28 cellular contexts compared by ENCODE assay signal in the genomic region with DNA sequence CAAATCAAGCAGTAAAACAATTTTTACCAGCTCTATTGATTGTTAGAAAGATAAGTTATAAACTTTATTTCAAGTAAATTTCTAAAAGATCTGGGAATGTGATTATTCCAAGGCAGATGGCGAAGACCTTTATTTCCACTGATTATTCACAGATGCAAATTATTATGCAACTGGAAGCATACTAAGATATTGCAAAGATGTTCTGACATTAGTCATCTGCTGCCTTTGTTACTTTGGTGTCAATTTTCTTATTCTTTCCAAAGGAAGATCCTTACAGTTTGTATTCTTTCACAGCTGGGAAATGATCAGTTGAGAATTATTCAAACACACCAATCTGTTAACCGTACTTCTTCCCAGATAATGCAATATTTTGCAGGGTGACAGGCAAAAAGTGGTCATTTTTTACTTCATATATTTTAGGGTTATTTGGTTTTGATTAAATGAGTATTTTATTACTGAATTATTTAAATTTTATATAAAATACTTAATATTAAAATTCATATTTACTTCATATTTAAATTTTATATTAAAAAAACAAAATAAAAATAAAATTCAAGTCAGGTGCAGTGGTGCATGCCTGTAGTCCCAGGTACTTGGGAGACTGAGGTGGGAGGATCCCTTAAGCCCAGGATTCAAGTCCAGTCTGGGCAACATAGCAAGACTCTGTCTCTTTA.
A peak's percentile ranks its signal among the peaks of the same experiment; 100 is the strongest.
DNase-seq lines count a peak whose midpoint lies in the region; TF ChIP-seq lines count a peak whose summit lies in the region.
"Had no signal": no experiment of that assay in that cellular context is flagged by ENCODE, and none has a peak within 500 bp of the region (broad histone marks: within the 10 kb centered on the region; RNA-seq: fewer than 3 reads in every experiment).

No MANE protein-coding gene starts in this region.

- no peak overlapping the region for H2BK15ac ChIP-seq in mesenchymal stem cell (ENCODE audit: low read depth, poor library complexity, severe bottlenecking)

- no peak overlapping the region for H2BK5ac ChIP-seq in mesenchymal stem cell (ENCODE audit: low read depth, low read length, poor library complexity, severe bottlenecking)

- H3K4ac ChIP-seq in mesenchymal stem cell (ENCODE audit: low read depth in 1 of 2, low read length in 2 of 2), result no peak overlapping the region

- no peaks in the 10 kb centered on the region for H3K79me2 ChIP-seq in ACC112 (ENCODE audit: control insufficient read depth, insufficient read depth, low read length, unreplicated experiment)

- H3K14ac ChIP-seq in mesenchymal stem cell (ENCODE audit: low read length in 2 of 2), result no peak overlapping the region

- H2BK12ac ChIP-seq in mesenchymal stem cell (ENCODE audit: low read length in 2 of 2), result no peak overlapping the region

- intact Hi-C loops in stomach (cut with DNase I; ENCODE audit: low total_unique reads), result no loop called here

- DNase-seq in GM04504 (ENCODE audit: low read depth) (peak; percentile 1), adipocyte (ENCODE audit: low read depth) (peak; percentile 40), mesenchymal stem cell (no peak), stomach (no peak), NCI-H187 treated with DMSO at 0.1 percent for 48 hours (lab: John Stamatoyannopoulos, UW) (no peak), cerebellar cortex (ENCODE audit: low spot score) (no peak)
- DNase-seq: activated CD4-positive, alpha-beta T cell treated with anti-CD3 and anti-CD28 coated beads, Interleukin-2, amount 10 ng/mL, durations not matched to agents 7 days and 5 days; anterior cingulate cortex; colonic mucosa; effector CD8-positive, alpha-beta T cell; foreskin keratinocyte; head of caudate nucleus; HFFc6; islet precursor cell; left ventricle myocardium superior; NCI-H1417 treated with DMSO at 0.1 percent for 48 hours; RPMI8226; stimulated activated CD4-positive, alpha-beta T cell treated with anti-CD3 and anti-CD28 coated beads, Interleukin-1b, Interleukin-23, amount 100 ng/mL, for 48 hours; stimulated activated naive CD8-positive, alpha-beta T cell treated with anti-CD3 and anti-CD28 coated beads, Interleukin-15, Interleukin-2, amounts not matched to agents 100 U/mL and 50 U/mL, for 24 hours; T-helper 9 cell; uterus; WERI-Rb-1 had no signal

- no peak overlapping the region for H4K91ac ChIP-seq in mesenchymal stem cell (ENCODE audit: low read length)

- H3K27me3 ChIP-seq in ACC112 (ENCODE audit: insufficient read depth, low read length), result no peaks in the 10 kb centered on the region
- H3K27me3 ChIP-seq in adipocyte (replicated peaks; ENCODE audit: control insufficient read depth, insufficient read depth, low read length), result no peaks in the 10 kb centered on the region
- H3K27me3 ChIP-seq in mesenchymal stem cell (ENCODE audit: control insufficient read depth in 1 of 2, insufficient read depth in 1 of 2, low read length in 2 of 2), result no peaks in the 10 kb centered on the region
- H3K27me3 ChIP-seq in stomach, result no peaks in the 10 kb centered on the region
- H3K27me3 ChIP-seq: cardiac muscle cell, colonic mucosa, foreskin keratinocyte, neural progenitor cell, SJSA1, uterus had no signal

- H2AK5ac ChIP-seq in mesenchymal stem cell (ENCODE audit: low read length, severe bottlenecking), result no peak overlapping the region

- no peak overlapping the region for H2BK120ac ChIP-seq in mesenchymal stem cell (ENCODE audit: low read depth, low read length)

- no peak overlapping the region for H3K23ac ChIP-seq in mesenchymal stem cell (ENCODE audit: low read length in 2 of 2)

- H3K9ac ChIP-seq in adipocyte (ENCODE audit: low read length) (peak overlapping the region; percentile 12), mesenchymal stem cell (ENCODE audit: low read length) (peak overlapping the region; percentile 59)
- H3K9ac ChIP-seq: KMS-11, neural progenitor cell had no signal

- no CpG with 5 or more reads among the region's 2 CpGs for WGBS in mesenchymal stem cell
- 85 to 91% (median 87%) methylated on average over 2 of the region's 2 CpGs for WGBS in stomach, 5 donors

- no peak for TF ChIP-seq CTCF in stomach (IDR thresholded peaks at IDR 0.05)

- no peak for TF ChIP-seq POLR2A in stomach (IDR thresholded peaks at IDR 0.05)

- H3K4me3 ChIP-seq in ACC112 (ENCODE audit: low read depth, low read length) (no peak overlapping the region), adipocyte (ENCODE audit: low read length) (peak overlapping the region; percentile 47), mesenchymal stem cell (ENCODE audit: insufficient read depth in 1 of 2, low read depth in 1 of 2, low read length in 2 of 2) (peak overlapping the region in 1 of 2 experiments; percentile 31), stomach (no peak overlapping the region)
- H3K4me3 ChIP-seq: cardiac muscle cell, colonic mucosa, neural progenitor cell, SJSA1, uterus had no signal

- no peaks in the 10 kb centered on the region for H3K79me1 ChIP-seq in mesenchymal stem cell (replicated peaks; ENCODE audit: low read length, poor library complexity, severe bottlenecking)

- H4K8ac ChIP-seq in mesenchymal stem cell (ENCODE audit: low read length), result no peak overlapping the region

- no peak overlapping the region for H3K4me2 ChIP-seq in mesenchymal stem cell (ENCODE audit: low read length, poor library complexity, severe bottlenecking)
- H3K4me2 ChIP-seq: KMS-11, neural progenitor cell had no signal

- no peak overlapping the region for H3K18ac ChIP-seq in mesenchymal stem cell (ENCODE audit: low read depth in 1 of 2, low read length in 2 of 2)

- H2AFZ ChIP-seq in ACC112 (ENCODE audit: low read length, unreplicated experiment) (no peak overlapping the region), mesenchymal stem cell (ENCODE audit: low read depth, low read length) (no peak overlapping the region)
- H2AFZ ChIP-seq: neural progenitor cell had no signal

- H3K9me3 ChIP-seq in adipocyte (ENCODE audit: control insufficient read depth, low read length), result no peaks in the 10 kb centered on the region
- peaks cover under 1% of the 10 kb centered on the region for H3K9me3 ChIP-seq in mesenchymal stem cell (ENCODE audit: control insufficient read depth, low read length)
- H3K9me3 ChIP-seq in stomach, result peaks cover 0 to 22% (median 12%) of the 10 kb centered on the region in 4 donors
- H3K9me3 ChIP-seq: colonic mucosa, SJSA1, uterus had no signal

- TF ChIP-seq EP300 in stomach (IDR thresholded peaks at IDR 0.05), result no peak

- H3K27ac ChIP-seq in ACC112 (ENCODE audit: low read depth, low read length) (peak overlapping the region; percentile 71), mesenchymal stem cell (ENCODE audit: low read length, poor library complexity, severe bottlenecking) (no peak overlapping the region), stomach (no peak overlapping the region)
- H3K27ac ChIP-seq: cardiac muscle cell, colonic mucosa, epithelial cell of prostate, foreskin keratinocyte, KMS-11, neural progenitor cell, SJSA1, uterus, WERI-Rb-1 had no signal

- H3K36me3 ChIP-seq in ACC112 (ENCODE audit: insufficient read depth, low read length) (no peaks in the 10 kb centered on the region), adipocyte (ENCODE audit: control insufficient read depth, insufficient read depth, low read length, severe bottlenecking) (no peaks in the 10 kb centered on the region), mesenchymal stem cell (ENCODE audit: control insufficient read depth in 1 of 2, insufficient read depth in 2 of 2, low read depth in 1 of 2, low read length in 2 of 2) (no peaks in the 10 kb centered on the region), stomach (no peaks in the 10 kb centered on the region)
- H3K36me3 ChIP-seq: cardiac muscle cell, colonic mucosa, neural progenitor cell, SJSA1, uterus, WERI-Rb-1 had no signal

- peaks cover 11% of the 10 kb centered on the region for H3K4me1 ChIP-seq in ACC112 (ENCODE audit: control insufficient read depth, insufficient read depth, low read length, unreplicated experiment)
- peaks cover 32% of the 10 kb centered on the region for H3K4me1 ChIP-seq in adipocyte (ENCODE audit: control insufficient read depth, insufficient read depth, low read length)
- H3K4me1 ChIP-seq in mesenchymal stem cell (ENCODE audit: control insufficient read depth, insufficient read depth, low read depth, low read length), result no peaks in the 10 kb centered on the region
- H3K4me1 ChIP-seq in stomach, result no peaks in the 10 kb centered on the region
- H3K4me1 ChIP-seq: colonic mucosa, foreskin keratinocyte, neural progenitor cell, SJSA1, uterus had no signal

Comparison
In these comparisons a context has a peak if more than half of its experiments do, and no peak if none do; other contexts are left out.
1. DNase-seq: peak in GM04504 (single experiment) and adipocyte (single experiment); none in mesenchymal stem cell (single experiment), stomach (single experiment), NCI-H187 treated with DMSO at 0.1 percent for 48 hours (single experiment) and cerebellar cortex (single experiment).